In the genomic region with DNA sequence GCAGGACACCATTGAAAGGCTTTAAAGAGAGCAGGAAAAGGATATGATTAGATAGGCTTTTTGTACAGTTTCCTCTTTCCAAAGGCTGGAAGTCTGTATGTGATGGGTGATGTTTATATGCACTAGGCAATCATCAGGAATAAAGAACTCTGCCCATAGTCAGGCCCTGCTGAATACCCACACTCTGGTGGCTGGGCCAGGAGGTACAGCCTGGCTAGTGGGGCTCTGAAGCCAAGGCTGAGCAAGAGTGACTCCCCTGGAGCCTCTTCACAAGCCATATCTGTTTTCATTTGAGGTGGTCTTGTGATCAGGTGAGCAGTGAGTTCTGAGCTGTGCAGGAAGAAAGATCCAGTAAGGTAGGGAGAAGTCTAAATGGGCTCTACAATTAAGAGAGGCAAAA, we compare ENCODE assay signal across 29 cellular contexts.
"Had no signal": no experiment of that assay in that cellular context is flagged by ENCODE, and none has a peak within 500 bp of the region (broad histone marks: within the 10 kb centered on the region; RNA-seq: fewer than 3 reads in every experiment).

No MANE protein-coding gene starts in this region.

- H3K27me3 ChIP-seq: ascending aorta, cardiac muscle cell, heart left ventricle, left lung, right atrium auricular region, thyroid gland, upper lobe of left lung had no signal

- H3K36me3 ChIP-seq: ascending aorta, cardiac muscle cell, heart left ventricle, left lung, lower lobe of right lung, right atrium auricular region, thyroid gland, upper lobe of left lung had no signal

- H3K4me3 Mint-ChIP-seq: activated CD4-positive, alpha-beta memory T cell treated with anti-CD3 and anti-CD28 coated beads, Interleukin-2, amount 10 ng/mL, durations not matched to agents 7 days and 5 days; activated CD4-positive, alpha-beta T cell treated with anti-CD3 and anti-CD28 coated beads, Interleukin-2, amount 10 ng/mL, durations not matched to agents 7 days and 5 days; activated naive CD4-positive, alpha-beta T cell treated with anti-CD3 and anti-CD28 coated beads, Interleukin-2, amount 10 ng/mL, durations not matched to agents 7 days and 5 days; activated naive CD8-positive, alpha-beta T cell treated with anti-CD3 and anti-CD28 coated beads, Interleukin-2, amount 10 ng/mL, durations not matched to agents 7 days and 5 days; activated T-cell treated with anti-CD3 and anti-CD28 coated beads, Interleukin-2, amount 50 U/mL, for 24 hours; brain; effector memory CD8-positive, alpha-beta T cell; naive thymus-derived CD8-positive, alpha-beta T cell; neural crest cell; stimulated activated naive CD8-positive, alpha-beta T cell treated with anti-CD3 and anti-CD28 coated beads, Interleukin-15, Interleukin-2, amounts not matched to agents 100 ng/mL and 50 ng/mL, for 24 hours had no signal

- H3K27ac ChIP-seq: ascending aorta, cardiac muscle cell, coronary artery, heart left ventricle, left lung, lower lobe of right lung, right atrium auricular region, thyroid gland, upper lobe of left lung had no signal

- H3K9me3 Mint-ChIP-seq: activated CD4-positive, alpha-beta memory T cell treated with anti-CD3 and anti-CD28 coated beads, Interleukin-2, amount 10 ng/mL, durations not matched to agents 7 days and 5 days; activated CD4-positive, alpha-beta T cell treated with anti-CD3 and anti-CD28 coated beads, Interleukin-2, amount 10 ng/mL, durations not matched to agents 7 days and 5 days; activated naive CD4-positive, alpha-beta T cell treated with anti-CD3 and anti-CD28 coated beads, Interleukin-2, amount 10 ng/mL, durations not matched to agents 7 days and 5 days; activated naive CD8-positive, alpha-beta T cell treated with anti-CD3 and anti-CD28 coated beads, Interleukin-2, amount 10 ng/mL, durations not matched to agents 7 days and 5 days; activated T-cell treated with anti-CD3 and anti-CD28 coated beads, Interleukin-2, amount 50 U/mL, for 24 hours; brain; effector memory CD8-positive, alpha-beta T cell; naive thymus-derived CD8-positive, alpha-beta T cell; neural crest cell; stimulated activated naive CD8-positive, alpha-beta T cell treated with anti-CD3 and anti-CD28 coated beads, Interleukin-15, Interleukin-2, amounts not matched to agents 100 ng/mL and 50 ng/mL, for 24 hours had no signal

- H3K4me3 ChIP-seq: ascending aorta, cardiac muscle cell, coronary artery, heart left ventricle, left lung, lower lobe of right lung, right atrium auricular region, thyroid gland, upper lobe of left lung had no signal

- H3K27me3 Mint-ChIP-seq: activated CD4-positive, alpha-beta memory T cell treated with anti-CD3 and anti-CD28 coated beads, Interleukin-2, amount 10 ng/mL, durations not matched to agents 7 days and 5 days; activated CD4-positive, alpha-beta T cell treated with anti-CD3 and anti-CD28 coated beads, Interleukin-2, amount 10 ng/mL, durations not matched to agents 7 days and 5 days; activated naive CD4-positive, alpha-beta T cell treated with anti-CD3 and anti-CD28 coated beads, Interleukin-2, amount 10 ng/mL, durations not matched to agents 7 days and 5 days; activated naive CD8-positive, alpha-beta T cell treated with anti-CD3 and anti-CD28 coated beads, Interleukin-2, amount 10 ng/mL, durations not matched to agents 7 days and 5 days; brain had no signal

- DNase-seq: activated CD4-positive, alpha-beta memory T cell treated with anti-CD3 and anti-CD28 coated beads, Interleukin-2, amount 10 ng/mL, durations not matched to agents 7 days and 5 days; activated CD4-positive, alpha-beta T cell treated with anti-CD3 and anti-CD28 coated beads for 1 hour; activated CD4-positive, alpha-beta T cell treated with anti-CD3 and anti-CD28 coated beads, Interleukin-2, amount 10 ng/mL, durations not matched to agents 7 days and 5 days; activated CD8-positive, alpha-beta memory T cell treated with anti-CD3 and anti-CD28 coated beads, Interleukin-2, amount 50 U/mL, for 48 hours; activated naive CD4-positive, alpha-beta T cell treated with anti-CD3 and anti-CD28 coated beads, Interleukin-2, amount 10 ng/mL, durations not matched to agents 7 days and 5 days; activated naive CD8-positive, alpha-beta T cell treated with anti-CD3 and anti-CD28 coated beads, Interleukin-2, amount 10 ng/mL, durations not matched to agents 7 days and 5 days; activated T-cell treated with anti-CD3 and anti-CD28 coated beads, Interleukin-2, amount 50 U/mL, for 24 hours; effector memory CD8-positive, alpha-beta T cell; foreskin fibroblast; heart left ventricle; kidney glomerular epithelial cell; left lung; lower lobe of right lung; mesenchymal stem cell; naive thymus-derived CD8-positive, alpha-beta T cell; occipital lobe; stimulated activated CD4-positive, alpha-beta T cell treated with anti-CD3 and anti-CD28 coated beads, Interleukin-15, amount 100 ng/mL, for 24 hours; stimulated activated CD4-positive, alpha-beta T cell treated with anti-CD3 and anti-CD28 coated beads, Interleukin-2, amount 100 ng/mL, for 24 hours; T-helper 2 cell; thyroid gland; upper lobe of left lung had no signal

- H3K36me3 Mint-ChIP-seq: activated naive CD4-positive, alpha-beta T cell treated with anti-CD3 and anti-CD28 coated beads, Interleukin-2, amount 10 ng/mL, durations not matched to agents 7 days and 5 days; activated naive CD8-positive, alpha-beta T cell treated with anti-CD3 and anti-CD28 coated beads, Interleukin-2, amount 10 ng/mL, durations not matched to agents 7 days and 5 days; brain; naive thymus-derived CD8-positive, alpha-beta T cell had no signal

- H3K27ac Mint-ChIP-seq: activated CD4-positive, alpha-beta memory T cell treated with anti-CD3 and anti-CD28 coated beads, Interleukin-2, amount 10 ng/mL, durations not matched to agents 7 days and 5 days; activated CD4-positive, alpha-beta T cell treated with anti-CD3 and anti-CD28 coated beads, Interleukin-2, amount 10 ng/mL, durations not matched to agents 7 days and 5 days; activated naive CD4-positive, alpha-beta T cell treated with anti-CD3 and anti-CD28 coated beads, Interleukin-2, amount 10 ng/mL, durations not matched to agents 7 days and 5 days; activated naive CD8-positive, alpha-beta T cell treated with anti-CD3 and anti-CD28 coated beads, Interleukin-2, amount 10 ng/mL, durations not matched to agents 7 days and 5 days; activated T-cell treated with anti-CD3 and anti-CD28 coated beads, Interleukin-2, amount 50 U/mL, for 24 hours; brain; effector memory CD8-positive, alpha-beta T cell; naive thymus-derived CD8-positive, alpha-beta T cell; stimulated activated naive CD8-positive, alpha-beta T cell treated with anti-CD3 and anti-CD28 coated beads, Interleukin-15, Interleukin-2, amounts not matched to agents 100 ng/mL and 50 ng/mL, for 24 hours had no signal

- H3K4me1 Mint-ChIP-seq: activated CD4-positive, alpha-beta memory T cell treated with anti-CD3 and anti-CD28 coated beads, Interleukin-2, amount 10 ng/mL, durations not matched to agents 7 days and 5 days; activated CD4-positive, alpha-beta T cell treated with anti-CD3 and anti-CD28 coated beads, Interleukin-2, amount 10 ng/mL, durations not matched to agents 7 days and 5 days; activated naive CD4-positive, alpha-beta T cell treated with anti-CD3 and anti-CD28 coated beads, Interleukin-2, amount 10 ng/mL, durations not matched to agents 7 days and 5 days; activated naive CD8-positive, alpha-beta T cell treated with anti-CD3 and anti-CD28 coated beads, Interleukin-2, amount 10 ng/mL, durations not matched to agents 7 days and 5 days; neural crest cell had no signal

- H3K9me3 ChIP-seq: ascending aorta, heart left ventricle, left lung, lower lobe of right lung, right atrium auricular region, thyroid gland, upper lobe of left lung had no signal

- ATAC-seq: effector memory CD8-positive, alpha-beta T cell; esophagus mucosa; heart left ventricle; left lung; lower lobe of right lung; naive thymus-derived CD8-positive, alpha-beta T cell had no signal

- H3K4me1 ChIP-seq: ascending aorta, left lung, lower lobe of right lung, right atrium auricular region, thyroid gland, upper lobe of left lung had no signal
